8 cellular contexts compared by ENCODE assay signal in genomic region chr12:124904306-124905098, GRCh38. TPM values are rescaled to one million over a fixed set of nuclear protein-coding genes. Genes with fewer than 3 reads are reported as not detected.
DNase-seq lines count a peak whose midpoint lies in the region; ATAC-seq and TF ChIP-seq lines count a peak whose summit lies in the region.

No MANE protein-coding gene starts in this region.

- peak overlapping the region; percentile 88 for H3K27ac ChIP-seq in GM23248
- H3K27ac ChIP-seq in mucosa of rectum (ENCODE audit: low read depth in 2 of 2, low read length in 2 of 2), result peak overlapping the region; percentile 38 to 61

- H3K9me3 ChIP-seq in GM23248 (ENCODE audit: low read depth) (no peaks in the 10 kb centered on the region), mucosa of rectum (ENCODE audit: control insufficient read depth in 2 of 2, low read length in 2 of 2) (no peaks in the 10 kb centered on the region)

- 0 out of 2 replicates have a peak, but pooled peaks cover 4% of the 10 kb centered on the region for H3K79me2 ChIP-seq in GM23248 (ENCODE audit: insufficient read depth)

- peak overlapping the region; percentile 68 for H2AFZ ChIP-seq in GM23248

- TF ChIP-seq POLR2A in erythroblast (IDR thresholded peaks at IDR 0.05; ENCODE audit: low read length), result no peak

- DNase-seq in GM23248, result peak; percentile 99
- DNase-seq in SHP77 (lab: John Stamatoyannopoulos, UW), result peak; percentile 59 to 65
- DNase-seq in erythroblast (lab: John Stamatoyannopoulos, UW), result peak; percentile 71 to 76
- DNase-seq in NCI-H446 treated with DMSO at 0.1 percent for 48 hours (lab: John Stamatoyannopoulos, UW), result no peak
- no peak for DNase-seq in activated CD4-positive, alpha-beta T cell treated with anti-CD3 and anti-CD28 coated beads, Interleukin-2, amount 50 U/mL, for 4 hours
- no peak for DNase-seq in NK-92 treated with Interleukin-12 subunit alpha and Interleukin-12 subunit beta, amount 100 ng/mL, for 24 hours (lab: John Stamatoyannopoulos, UW)

- H3K27me3 ChIP-seq in GM23248 (replicated peaks; ENCODE audit: insufficient read depth), result no peaks in the 10 kb centered on the region
- H3K27me3 ChIP-seq in mucosa of rectum (ENCODE audit: control insufficient read depth in 2 of 2, insufficient read depth in 2 of 2, low read length in 2 of 2), result no peaks in the 10 kb centered on the region

- H3K36me3 ChIP-seq in GM23248 (ENCODE audit: low read depth) (no peaks in the 10 kb centered on the region), mucosa of rectum (ENCODE audit: control insufficient read depth in 2 of 2, insufficient read depth in 2 of 2, low read length in 2 of 2) (no peaks in the 10 kb centered on the region)

- H3K9me2 ChIP-seq in GM23248 (ENCODE audit: insufficient read depth), result no peaks in the 10 kb centered on the region

- H3K9ac ChIP-seq in GM23248 (peak overlapping the region; percentile 78), mucosa of rectum (ENCODE audit: low read depth in 1 of 2, low read length in 2 of 2) (peak overlapping the region in 1 of 2 donors; percentile 28)

- H3K4me2 ChIP-seq in GM23248 (ENCODE audit: unreplicated experiment), result peak overlapping the region; percentile 85

- peak overlapping the region; percentile 50 for H3K4me3 ChIP-seq in GM23248
- peak overlapping the region in 1 of 2 donors; percentile 29 for H3K4me3 ChIP-seq in mucosa of rectum (ENCODE audit: low read length in 2 of 2)

- in situ Hi-C loops in GM23248 (cut with MboI), result no loop called here

- no peaks in the 10 kb centered on the region for H4K20me1 ChIP-seq in GM23248 (ENCODE audit: insufficient read depth)

- 11 to 12% methylated on average over 15 of the region's 15 CpGs for WGBS in GM23248 (ENCODE audit: low coverage in 1 of 2, low lambda C conversion rate in 2 of 2, missing lambda C conversion rate in 2 of 2), 2 experiments

- ATAC-seq in GM21515 (IDR thresholded peaks at IDR 0.05; ENCODE audit: unreplicated experiment), result no peak

- H3K4me1 ChIP-seq in GM23248 (ENCODE audit: insufficient read depth) (peaks cover 7% of the 10 kb centered on the region), mucosa of rectum (ENCODE audit: control insufficient read depth in 2 of 2, insufficient read depth in 2 of 2, low read length in 2 of 2) (peaks cover 10 to 14% of the 10 kb centered on the region in 2 donors)

- peaks cover 31% of the 10 kb centered on the region for H3F3A ChIP-seq in GM23248 (ENCODE audit: insufficient read depth)

RNA-seq across cellular contexts. Expression of gene UBC, which starts 9.9 kb away (rescaled TPM):
- total RNA-seq in GM23248 (2014; rRNA removed; shearing (Covaris generic)), result 1,383 and 1,496 TPM in 2 replicates
- 1,490 and 1,515 TPM in 2 replicates for polyA plus RNA-seq in GM23248 (2016; fragmentation: Nextera tagmentation; extraction: Ambion mirVana)

RNA-seq across cellular contexts. Expression of gene SCARB1, which starts 40.8 kb away (rescaled TPM):
- 2.2 and 3.2 TPM in 2 replicates for total RNA-seq in GM23248 (2014; rRNA removed; shearing (Covaris generic))
- polyA plus RNA-seq in GM23248 (2016; fragmentation: Nextera tagmentation; extraction: Ambion mirVana), result 5.0 and 5.2 TPM in 2 replicates

Comparison
In these comparisons a context has a peak if more than half of its experiments do, and no peak if none do; other contexts are left out.
1. DNase-seq: peak in GM23248 (single experiment), SHP77 (2 of 2) and erythroblast (2 of 2); none in NCI-H446 treated with DMSO at 0.1 percent for 48 hours (single experiment), activated CD4-positive, alpha-beta T cell treated with anti-CD3 and anti-CD28 coated beads, Interleukin-2, amount 50 U/mL, for 4 hours (0 of 2) and NK-92 treated with Interleukin-12 subunit alpha and Interleukin-12 subunit beta, amount 100 ng/mL, for 24 hours (single experiment).